In genomic region chr11:27718853-27719574, GRCh38 we compare ENCODE assay signal across 9 cellular contexts. TPM values are rescaled to one million over a fixed set of nuclear protein-coding genes. Genes with fewer than 3 reads are reported as not detected.
DNase-seq lines count a peak whose midpoint lies in the region; ATAC-seq and TF ChIP-seq lines count a peak whose summit lies in the region.
"Had no signal": no experiment of that assay in that cellular context is flagged by ENCODE, and none has a peak within 500 bp of the region (broad histone marks: within the 10 kb centered on the region; RNA-seq: fewer than 3 reads in every experiment).

No MANE protein-coding gene starts in this region.

- H3K4me3 Mint-ChIP-seq in Calu3 (ENCODE audit: low read depth, unreplicated experiment) (peak overlapping the region; percentile 89), neural progenitor cell (peak overlapping the region; percentile 94)
- H3K4me3 Mint-ChIP-seq: activated naive CD4-positive, alpha-beta T cell treated with anti-CD3 and anti-CD28 coated beads, Interleukin-2, amount 50 U/mL, for 24 hours had no signal

- no peak for TF ChIP-seq POLR2A in lower leg skin (IDR thresholded peaks at IDR 0.05)

- H3K27ac ChIP-seq in neural progenitor cell: peak overlapping the region; percentile 72

- BruUV-seq in Calu3 (replicated peaks; lab: Mats Ljungman, UMichigan): no TSS peak

- no peak for ATAC-seq in HG03097 (IDR thresholded peaks at IDR 0.05; ENCODE audit: low FRiP score, unreplicated experiment)

- peak; percentile 43 for DNase-seq in Calu3
- peak; percentile 92 for DNase-seq in NCI-H69 (lab: John Stamatoyannopoulos, UW)
- DNase-seq in epithelial cell of esophagus (ENCODE audit: low read depth): peak; percentile 36
- peak; percentile 91 for DNase-seq in neural progenitor cell (ENCODE audit: low spot score)
- DNase-seq in lower leg skin (ENCODE audit: low spot score in 2 of 2): no peak
- DNase-seq in NCI-H2029 treated with DMSO at 0.1 percent for 48 hours (lab: John Stamatoyannopoulos, UW): no peak
- DNase-seq in activated CD4-positive, alpha-beta T cell treated with anti-CD3 and anti-CD28 coated beads, Interleukin-2, amount 50 U/mL, for 1 hour: no peak

- peaks cover 15% of the 10 kb centered on the region for H3K4me1 Mint-ChIP-seq in Calu3 (ENCODE audit: low read depth, unreplicated experiment)
- peaks cover 36% of the 10 kb centered on the region for H3K4me1 Mint-ChIP-seq in neural progenitor cell

- peak overlapping the region; percentile 52 for H3K4me3 ChIP-seq in epithelial cell of esophagus (ENCODE audit: low read length)
- H3K4me3 ChIP-seq in neural progenitor cell: peak overlapping the region; percentile 59
- H3K4me3 ChIP-seq in lower leg skin (ENCODE audit: low read depth, poor library complexity, severe bottlenecking): no peak overlapping the region

- peaks cover 15% of the 10 kb centered on the region for H3K4me1 ChIP-seq in neural progenitor cell

- CTCF ChIA-PET in Calu3 (lab: Charles Lee): interaction anchor here (0.7 to 1.2 kb wide), 4 partner anchors 9 to 356 kb away, joined by 3 to 6 read pairs (median 4); no protein-coding TSS in a partner anchor

- no peak overlapping the region for H3K9ac ChIP-seq in neural progenitor cell

- H3K27ac Mint-ChIP-seq in Calu3 (ENCODE audit: unreplicated experiment) (peak overlapping the region; percentile 82), neural progenitor cell (peak overlapping the region; percentile 97)
- H3K27ac Mint-ChIP-seq: activated naive CD4-positive, alpha-beta T cell treated with anti-CD3 and anti-CD28 coated beads, Interleukin-2, amount 50 U/mL, for 24 hours had no signal

- H3K36me3 Mint-ChIP-seq in Calu3 (ENCODE audit: insufficient read depth, unreplicated experiment): peaks cover 26% of the 10 kb centered on the region
- no peaks in the 10 kb centered on the region for H3K36me3 Mint-ChIP-seq in neural progenitor cell

- H3K9me3 Mint-ChIP-seq in Calu3 (ENCODE audit: low read depth, unreplicated experiment) (no peaks in the 10 kb centered on the region), neural progenitor cell (no peaks in the 10 kb centered on the region)

- H3F3A ChIP-seq in neural progenitor cell (ENCODE audit: low read depth): peaks cover 45% of the 10 kb centered on the region

- H3K27me3 Mint-ChIP-seq in Calu3 (ENCODE audit: unreplicated experiment) (peaks cover 62% of the 10 kb centered on the region), neural progenitor cell (ENCODE audit: insufficient read depth, low read depth) (peaks cover 39% of the 10 kb centered on the region)

- no peak for TF ChIP-seq CTCF in Calu3 (IDR thresholded peaks at IDR 0.05; ENCODE audit: unreplicated experiment)
- TF ChIP-seq CTCF in epithelial cell of esophagus (IDR thresholded peaks at IDR 0.05; ENCODE audit: insufficient read depth, low read depth, low read length, missing control alignments): no peak
- TF ChIP-seq CTCF in neural progenitor cell (IDR thresholded peaks at IDR 0.05): peak; percentile 5
- TF ChIP-seq CTCF in lower leg skin (IDR thresholded peaks at IDR 0.05): no peak

- 1 to 2% methylated on average over 31 to 47 of the region's 57 CpGs for WGBS in lower leg skin, 2 donors

- H3K36me3 ChIP-seq in neural progenitor cell: no peaks in the 10 kb centered on the region

- H3K27me3 ChIP-seq in neural progenitor cell: peaks cover 47% of the 10 kb centered on the region

- H4K20me1 ChIP-seq in neural progenitor cell (ENCODE audit: low read depth): peaks cover 20% of the 10 kb centered on the region

- intact Hi-C loops in Calu3 (cut with micrococcal nuclease; ENCODE audit: unreplicated experiment) (loop anchor here (5.0 kb wide), 1 partner anchor 118 kb away; no protein-coding TSS in a partner anchor), lower leg skin (cut with DNase I; ENCODE audit: low total_unique reads) (no loop called here)

- H3K4me2 ChIP-seq in neural progenitor cell: peak overlapping the region; percentile 96

- H3K79me2 ChIP-seq in neural progenitor cell (ENCODE audit: low read depth): no peaks in the 10 kb centered on the region

- H2AFZ ChIP-seq in neural progenitor cell (replicated peaks): peak overlapping the region; percentile 54

- no peaks in the 10 kb centered on the region for H3K9me3 ChIP-seq in neural progenitor cell (ENCODE audit: low read depth)

RNA-seq across cellular contexts. Expression of gene BDNF, which starts 18.8 kb away (rescaled TPM):
- 7.9 and 8.3 TPM in 2 replicates for total RNA-seq in Calu3 (2022)
- total RNA-seq in neural progenitor cell (ENCODE audit: low replicate concordance): 1.6 and 2.1 TPM in 2 replicates
- 1 to 10 TPM in 3 of 4 donors, under 1 TPM in 1; 0.93 to 4.6 (median 1.5) TPM for total RNA-seq in lower leg skin

Comparison
In these comparisons a context has a peak if more than half of its experiments do, and no peak if none do; other contexts are left out.
1. DNase-seq: peak in Calu3 (single experiment), NCI-H69 (single experiment), epithelial cell of esophagus (single experiment) and neural progenitor cell (single experiment); none in lower leg skin (0 of 2), NCI-H2029 treated with DMSO at 0.1 percent for 48 hours (single experiment) and activated CD4-positive, alpha-beta T cell treated with anti-CD3 and anti-CD28 coated beads, Interleukin-2, amount 50 U/mL, for 1 hour (single experiment).